27 cellular contexts compared by ENCODE assay signal in genomic region chr13:60109285-60109684, GRCh38. TPM values are rescaled to one million over a fixed set of nuclear protein-coding genes. Genes with fewer than 3 reads are reported as not detected.
"Had no signal": no experiment of that assay in that cellular context is flagged by ENCODE, and none has a peak within 500 bp of the region (broad histone marks: within the 10 kb centered on the region; RNA-seq: fewer than 3 reads in every experiment).

No MANE protein-coding gene starts in this region.

- H3K4me1 ChIP-seq: esophagus squamous epithelium, gastrocnemius medialis, heart right ventricle, left lung, lower lobe of right lung had no signal

- ATAC-seq: esophagus mucosa; gastrocnemius medialis; heart right ventricle; left cardiac atrium; left lung; left ventricle myocardium superior; lower lobe of right lung; mucosa of descending colon; naive thymus-derived CD8-positive, alpha-beta T cell had no signal

- H3K4me3 ChIP-seq: coronary artery, dorsolateral prefrontal cortex, esophagus squamous epithelium, gastrocnemius medialis, heart right ventricle, left lung, lower lobe of right lung, mucosa of descending colon had no signal

- H3K27ac Mint-ChIP-seq: mesothelial cell of epicardium; naive thymus-derived CD8-positive, alpha-beta T cell had no signal

- H3K27ac ChIP-seq: coronary artery, dorsolateral prefrontal cortex, epithelial cell of prostate, esophagus squamous epithelium, gastrocnemius medialis, heart right ventricle, left lung, lower lobe of right lung had no signal

- H3K36me3 ChIP-seq: esophagus squamous epithelium, gastrocnemius medialis, left lung, lower lobe of right lung had no signal

- H3K27me3 Mint-ChIP-seq: naive B cell had no signal

- H3K4me1 Mint-ChIP-seq: naive B cell; naive thymus-derived CD8-positive, alpha-beta T cell had no signal

- H3K27me3 ChIP-seq: dorsolateral prefrontal cortex, esophagus squamous epithelium, gastrocnemius medialis, heart right ventricle, left lung had no signal

- FAIRE-seq: endometrium, islet of Langerhans, keratinocyte had no signal

- DNase-seq: dermis blood vessel endothelial cell; dorsolateral prefrontal cortex; effector CD4-positive, alpha-beta T cell; effector memory CD4-positive, alpha-beta T cell; esophagus squamous epithelium; foreskin fibroblast; foreskin melanocyte; gastrocnemius medialis; glutamatergic neuron; head of caudate nucleus; heart right ventricle; hippocampal formation; left cardiac atrium; left lung; left ventricle myocardium superior; lower lobe of right lung; mesenchymal stem cell; mucosa of descending colon; naive B cell; naive thymus-derived CD8-positive, alpha-beta T cell had no signal

- H3K9me3 ChIP-seq: gastrocnemius medialis had no signal

- H3K4me3 Mint-ChIP-seq: mesothelial cell of epicardium; naive B cell; naive thymus-derived CD8-positive, alpha-beta T cell had no signal

RNA-seq across cellular contexts. Expression of gene DIAPH3, which starts 54.4 kb away (rescaled TPM):
- total RNA-seq: naive thymus-derived CD8-positive, alpha-beta T cell had no signal
